20 cellular contexts compared by ENCODE assay signal in genomic region chr4:78722880-78723279, GRCh38. TPM values are rescaled to one million over a fixed set of nuclear protein-coding genes. Genes with fewer than 3 reads are reported as not detected.
A peak's percentile ranks its signal among the peaks of the same experiment; 100 is the strongest.
DNase-seq lines count a peak whose midpoint lies in the region; ATAC-seq and TF ChIP-seq lines count a peak whose summit lies in the region.
"Had no signal": no experiment of that assay in that cellular context is flagged by ENCODE, and none has a peak within 500 bp of the region (broad histone marks: within the 10 kb centered on the region; RNA-seq: fewer than 3 reads in every experiment).

No MANE protein-coding gene starts in this region.

- no peaks in the 10 kb centered on the region for H3F3A ChIP-seq in OCI-LY1 (ENCODE audit: insufficient read depth, low read length)

- ATAC-seq in activated naive CD8-positive, alpha-beta T cell treated with anti-CD3 and anti-CD28 coated beads, Interleukin-2, amount 10 ng/mL, durations not matched to agents 7 days and 5 days (ENCODE audit: low read depth) = no peak
- no peak for ATAC-seq in activated naive CD8-positive, alpha-beta T cell treated with anti-CD3 and anti-CD28 coated beads, Interleukin-2, amount 50 U/mL, for 24 hours
- ATAC-seq: A549 had no signal

- no peak overlapping the region for H3K27ac ChIP-seq in OCI-LY1 (ENCODE audit: low read depth, low read length, poor library complexity, severe bottlenecking)
- H3K27ac ChIP-seq: A549 had no signal

- H3K4me1 Mint-ChIP-seq in activated naive CD8-positive, alpha-beta T cell treated with anti-CD3 and anti-CD28 coated beads, Interleukin-2, amount 10 ng/mL, durations not matched to agents 7 days and 5 days = peaks cover 15% of the 10 kb centered on the region
- H3K4me1 Mint-ChIP-seq in activated naive CD8-positive, alpha-beta T cell treated with anti-CD3 and anti-CD28 coated beads, Interleukin-2, amount 50 U/mL, for 24 hours = peaks cover 28% of the 10 kb centered on the region

- no peaks in the 10 kb centered on the region for H3K36me3 ChIP-seq in OCI-LY1 (ENCODE audit: insufficient read depth, low read length)

- no peak overlapping the region for H3K4me2 ChIP-seq in OCI-LY1 (ENCODE audit: low read length)
- H3K4me2 ChIP-seq: A549 had no signal

- no peaks in the 10 kb centered on the region for H3K9me2 ChIP-seq in OCI-LY1 (ENCODE audit: low read depth, low read length)

- H3K36me3 Mint-ChIP-seq in activated naive CD8-positive, alpha-beta T cell treated with anti-CD3 and anti-CD28 coated beads, Interleukin-2, amount 10 ng/mL, durations not matched to agents 7 days and 5 days = no peaks in the 10 kb centered on the region
- no peaks in the 10 kb centered on the region for H3K36me3 Mint-ChIP-seq in activated naive CD8-positive, alpha-beta T cell treated with anti-CD3 and anti-CD28 coated beads, Interleukin-2, amount 50 U/mL, for 24 hours (ENCODE audit: low read depth)
- H3K36me3 Mint-ChIP-seq: CD4-positive, alpha-beta memory T cell had no signal

- H3K79me2 ChIP-seq in OCI-LY1 (ENCODE audit: insufficient read depth, low read length) = no peaks in the 10 kb centered on the region

- H3K27ac Mint-ChIP-seq in activated naive CD8-positive, alpha-beta T cell treated with anti-CD3 and anti-CD28 coated beads, Interleukin-2, amount 10 ng/mL, durations not matched to agents 7 days and 5 days = peak overlapping the region; percentile 38
- H3K27ac Mint-ChIP-seq in activated naive CD8-positive, alpha-beta T cell treated with anti-CD3 and anti-CD28 coated beads, Interleukin-2, amount 50 U/mL, for 24 hours = no peak overlapping the region

- H3K4me3 Mint-ChIP-seq in activated naive CD8-positive, alpha-beta T cell treated with anti-CD3 and anti-CD28 coated beads, Interleukin-2, amount 10 ng/mL, durations not matched to agents 7 days and 5 days = no peak overlapping the region
- no peak overlapping the region for H3K4me3 Mint-ChIP-seq in activated naive CD8-positive, alpha-beta T cell treated with anti-CD3 and anti-CD28 coated beads, Interleukin-2, amount 50 U/mL, for 24 hours
- H3K4me3 Mint-ChIP-seq: CD4-positive, alpha-beta memory T cell had no signal

- no peak for TF ChIP-seq CTCF in OCI-LY1 (IDR thresholded peaks at IDR 0.05; ENCODE audit: low read length)

- POLR2A ChIA-PET in activated naive CD8-positive, alpha-beta T cell treated with anti-CD3 and anti-CD28 coated beads, Interleukin-2, amount 10 ng/mL, durations not matched to agents 7 days and 5 days (lab: Charles Lee) = no interaction called here

- H3K9me3 Mint-ChIP-seq in activated naive CD8-positive, alpha-beta T cell treated with anti-CD3 and anti-CD28 coated beads, Interleukin-2, amount 10 ng/mL, durations not matched to agents 7 days and 5 days = no peaks in the 10 kb centered on the region
- no peaks in the 10 kb centered on the region for H3K9me3 Mint-ChIP-seq in activated naive CD8-positive, alpha-beta T cell treated with anti-CD3 and anti-CD28 coated beads, Interleukin-2, amount 50 U/mL, for 24 hours
- H3K9me3 Mint-ChIP-seq: CD4-positive, alpha-beta memory T cell had no signal

- peaks cover 21% of the 10 kb centered on the region for H3K4me1 ChIP-seq in OCI-LY1 (ENCODE audit: insufficient read depth, low read length, severe bottlenecking)
- H3K4me1 ChIP-seq: A549 had no signal

- H3K4me3 ChIP-seq in OCI-LY1 (ENCODE audit: low read depth, low read length, poor library complexity, severe bottlenecking) = no peak overlapping the region
- H3K4me3 ChIP-seq: A549 had no signal

- H2AFZ ChIP-seq in OCI-LY1 (ENCODE audit: low read length) = peak overlapping the region; percentile 83; the same call in 1 of the 2 replicates

- no peaks in the 10 kb centered on the region for H3K9me3 ChIP-seq in OCI-LY1 (ENCODE audit: low read length)
- H3K9me3 ChIP-seq: A549 had no signal

- no peak overlapping the region for H3K9ac ChIP-seq in OCI-LY1 (ENCODE audit: low read length)

- DNase-seq in activated naive CD8-positive, alpha-beta T cell treated with anti-CD3 and anti-CD28 coated beads, Interleukin-2, amount 10 ng/mL, durations not matched to agents 7 days and 5 days = no peak
- no peak for DNase-seq in activated naive CD8-positive, alpha-beta T cell treated with anti-CD3 and anti-CD28 coated beads, Interleukin-2, amount 50 U/mL, for 24 hours
- DNase-seq in left kidney (ENCODE audit: low read depth, low spot score) (peak; percentile 62), HuH-7 (ENCODE audit: low spot score) (no peak), NCI-H1417 (lab: John Stamatoyannopoulos, UW) (no peak), CD1c-positive myeloid dendritic cell (ENCODE audit: extremely low spot score) (no peak)
- DNase-seq: Calu3; CD4-positive, alpha-beta memory T cell; DMS53; GF-D8; KBM-7; NCI-H1105 treated with DMSO at 0.1 percent for 48 hours; NCI-H1694; NCI-H2081; NCI-H446; NCI-H526; OCI-M1; Right ventricle myocardium superior had no signal

- no peaks in the 10 kb centered on the region for H3K27me3 ChIP-seq in OCI-LY1 (ENCODE audit: insufficient read depth, low read length)

- no peaks in the 10 kb centered on the region for H4K20me1 ChIP-seq in OCI-LY1 (ENCODE audit: insufficient read depth, low read length)

- H3K27me3 Mint-ChIP-seq in activated naive CD8-positive, alpha-beta T cell treated with anti-CD3 and anti-CD28 coated beads, Interleukin-2, amount 10 ng/mL, durations not matched to agents 7 days and 5 days = no peaks in the 10 kb centered on the region
- no peaks in the 10 kb centered on the region for H3K27me3 Mint-ChIP-seq in activated naive CD8-positive, alpha-beta T cell treated with anti-CD3 and anti-CD28 coated beads, Interleukin-2, amount 50 U/mL, for 24 hours
- H3K27me3 Mint-ChIP-seq: CD4-positive, alpha-beta memory T cell had no signal

RNA-seq across cellular contexts. Expression of gene BMP2K, which starts 53.3 kb away (rescaled TPM):
- total RNA-seq in activated naive CD8-positive, alpha-beta T cell treated with anti-CD3 and anti-CD28 coated beads, Interleukin-2, amount 10 ng/mL, durations not matched to agents 7 days and 5 days = 10 to 100 TPM; 22.6 to 25.1 TPM
